8 cellular contexts compared by ENCODE assay signal in the genomic region with DNA sequence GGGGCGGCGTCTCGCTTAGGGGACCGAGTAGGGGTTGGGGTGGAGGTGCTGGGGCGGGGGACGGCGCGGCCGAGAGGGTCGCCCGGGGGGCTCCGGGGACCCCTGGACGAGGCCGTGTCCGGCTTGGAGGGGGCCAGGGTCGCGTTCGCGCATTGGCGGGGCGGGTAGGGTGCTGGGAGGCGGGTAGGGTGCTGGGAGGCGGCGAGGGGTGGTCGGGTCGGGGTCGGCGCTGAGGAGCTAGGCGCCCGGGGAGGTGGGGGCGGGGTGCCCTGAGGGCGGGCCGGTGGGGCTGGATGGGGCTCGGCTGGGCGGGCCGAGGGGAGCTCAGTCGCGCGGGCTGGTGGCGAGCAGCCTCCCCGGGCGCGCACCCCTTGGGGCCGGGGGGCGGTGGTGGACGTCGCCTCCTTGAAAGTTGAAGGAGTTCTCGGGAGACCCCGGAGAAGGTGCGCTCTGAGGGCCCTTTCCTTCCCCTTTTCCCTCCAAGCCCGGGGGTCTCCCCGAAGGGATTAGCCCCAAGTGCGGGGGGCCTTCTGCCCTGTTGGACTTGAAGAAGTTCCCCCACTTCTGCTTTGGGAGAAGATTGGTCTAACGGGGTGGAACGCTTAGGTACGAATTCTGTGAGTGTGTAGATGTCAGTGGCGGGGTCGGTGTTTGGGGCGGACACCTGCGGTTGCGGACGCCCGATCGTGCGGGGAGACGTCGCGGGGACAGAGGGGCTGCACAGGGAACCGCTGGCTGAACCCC. TPM values are rescaled to one million over a fixed set of nuclear protein-coding genes. Genes with fewer than 3 reads are reported as not detected.
DNase-seq lines count a peak whose midpoint lies in the region; ATAC-seq lines count a peak whose summit lies in the region.

No MANE protein-coding gene starts in this region.

- H3K27ac Mint-ChIP-seq in activated naive CD8-positive, alpha-beta T cell treated with anti-CD3 and anti-CD28 coated beads, Interleukin-2, amount 10 ng/mL, durations not matched to agents 7 days and 5 days, result peak overlapping the region; percentile 95

- no peaks in the 10 kb centered on the region for H3K36me3 Mint-ChIP-seq in activated naive CD8-positive, alpha-beta T cell treated with anti-CD3 and anti-CD28 coated beads, Interleukin-2, amount 10 ng/mL, durations not matched to agents 7 days and 5 days

- DNase-seq in NCI-H1417 (lab: John Stamatoyannopoulos, UW) (peak; percentile 21 to 72 (median 70)), NCI-H1417 treated with DMSO at 0.1 percent for 48 hours (lab: John Stamatoyannopoulos, UW) (no peak), NCI-H1105 treated with DMSO at 0.1 percent for 48 hours (lab: John Stamatoyannopoulos, UW) (peak; percentile 32), left ventricle myocardium superior (peak; percentile 66), putamen (ENCODE audit: low spot score) (peak; percentile 12), A172 (ENCODE audit: low spot score) (no peak)
- DNase-seq in activated naive CD8-positive, alpha-beta T cell treated with anti-CD3 and anti-CD28 coated beads, Interleukin-2, amount 10 ng/mL, durations not matched to agents 7 days and 5 days, result peak; percentile 57

- peak; percentile 9 for ATAC-seq in activated naive CD8-positive, alpha-beta T cell treated with anti-CD3 and anti-CD28 coated beads, Interleukin-2, amount 10 ng/mL, durations not matched to agents 7 days and 5 days (ENCODE audit: low read depth)
- peak; percentile 45 for ATAC-seq in left ventricle myocardium superior
- ATAC-seq in GM18502 (IDR thresholded peaks at IDR 0.05; ENCODE audit: poor library complexity, unreplicated experiment), result no peak

- H3K9me3 Mint-ChIP-seq in activated naive CD8-positive, alpha-beta T cell treated with anti-CD3 and anti-CD28 coated beads, Interleukin-2, amount 10 ng/mL, durations not matched to agents 7 days and 5 days, result no peaks in the 10 kb centered on the region

- no peaks in the 10 kb centered on the region for H3K27me3 Mint-ChIP-seq in activated naive CD8-positive, alpha-beta T cell treated with anti-CD3 and anti-CD28 coated beads, Interleukin-2, amount 10 ng/mL, durations not matched to agents 7 days and 5 days

- peak overlapping the region; percentile 96 for H3K4me3 Mint-ChIP-seq in activated naive CD8-positive, alpha-beta T cell treated with anti-CD3 and anti-CD28 coated beads, Interleukin-2, amount 10 ng/mL, durations not matched to agents 7 days and 5 days

- POLR2A ChIA-PET in activated naive CD8-positive, alpha-beta T cell treated with anti-CD3 and anti-CD28 coated beads, Interleukin-2, amount 10 ng/mL, durations not matched to agents 7 days and 5 days (lab: Charles Lee), result interaction anchor here (0.7 to 2.9 kb wide), 17 partner anchors 12 to 315 kb away, joined by 3 to 14 read pairs (median 3); a partner anchor contains a TSS

- intact Hi-C loops in left ventricle myocardium superior (cut with micrococcal nuclease), result no loop called here

- peaks cover 29% of the 10 kb centered on the region for H3K4me1 Mint-ChIP-seq in activated naive CD8-positive, alpha-beta T cell treated with anti-CD3 and anti-CD28 coated beads, Interleukin-2, amount 10 ng/mL, durations not matched to agents 7 days and 5 days

RNA-seq across cellular contexts. Expression of a gene that starts 0.5 kb away (rescaled TPM):
- 10 to 100 TPM; 29.0 to 31.8 TPM for total RNA-seq in activated naive CD8-positive, alpha-beta T cell treated with anti-CD3 and anti-CD28 coated beads, Interleukin-2, amount 10 ng/mL, durations not matched to agents 7 days and 5 days
- total RNA-seq in left ventricle myocardium superior, result 160 TPM
- total RNA-seq in A172 (2014; rRNA removed; shearing (Covaris generic)), result 49.6 and 76.3 TPM in 2 replicates

Comparison
In these comparisons a context has a peak if more than half of its experiments do, and no peak if none do; other contexts are left out.
1. DNase-seq: peak in NCI-H1417 (3 of 3), NCI-H1105 treated with DMSO at 0.1 percent for 48 hours (single experiment), activated naive CD8-positive, alpha-beta T cell treated with anti-CD3 and anti-CD28 coated beads, Interleukin-2, amount 10 ng/mL, durations not matched to agents 7 days and 5 days (single experiment), left ventricle myocardium superior (single experiment) and putamen (single experiment); none in NCI-H1417 treated with DMSO at 0.1 percent for 48 hours (single experiment) and A172 (single experiment).